In genomic region chr11:1039481-1040427, GRCh38 we compare ENCODE assay signal across 29 cellular contexts. TPM values are rescaled to one million over a fixed set of nuclear protein-coding genes. Genes with fewer than 3 reads are reported as not detected.
DNase-seq lines count a peak whose midpoint lies in the region; ATAC-seq and TF ChIP-seq lines count a peak whose summit lies in the region.
"Had no signal": no experiment of that assay in that cellular context is flagged by ENCODE, and none has a peak within 500 bp of the region (broad histone marks: within the 10 kb centered on the region; RNA-seq: fewer than 3 reads in every experiment).

No MANE protein-coding gene starts in this region.

- H3K4me1 ChIP-seq in right cardiac atrium (ENCODE audit: control insufficient read depth, insufficient read depth, low read length) (no peaks in the 10 kb centered on the region), spleen (peaks cover 0 to 31% (median 0%) of the 10 kb centered on the region in 6 donors), transverse colon (peaks cover 0 to 5% (median 2%) of the 10 kb centered on the region in 4 donors)

- H3K9me3 Mint-ChIP-seq in Calu3 (ENCODE audit: low read depth, unreplicated experiment) = no peaks in the 10 kb centered on the region
- H3K9me3 Mint-ChIP-seq in activated CD8-positive, alpha-beta memory T cell treated with anti-CD3 and anti-CD28 coated beads, Interleukin-2, amount 10 ng/mL, durations not matched to agents 7 days and 5 days (ENCODE audit: low read depth) = no peaks in the 10 kb centered on the region
- H3K9me3 Mint-ChIP-seq: activated naive CD8-positive, alpha-beta T cell treated with anti-CD3 and anti-CD28 coated beads, Interleukin-2, amount 50 U/mL, for 24 hours; activated T-cell treated with anti-CD3 and anti-CD28 coated beads, Interleukin-2, amount 50 U/mL, for 72 hours; central memory CD8-positive, alpha-beta T cell; nephron had no signal

- H3K4me3 ChIP-seq in right cardiac atrium (ENCODE audit: low read length) (no peak overlapping the region), spleen (no peak overlapping the region), transverse colon (no peak overlapping the region)
- H3K4me3 ChIP-seq: GM23248, heart left ventricle, smooth muscle cell, tibial artery had no signal

- TF ChIP-seq POLR2A in spleen (IDR thresholded peaks at IDR 0.05) = no peak
- no peak for TF ChIP-seq POLR2A in transverse colon (IDR thresholded peaks at IDR 0.05)

- in situ Hi-C loops in transverse colon (cut with MboI; ENCODE audit: low pct_ligation_motif_present in 1 of 4, low pct_unique_long_range_greater_than_20kb in 1 of 4, low sequenced_read_pairs in 3 of 4) = loop anchor here in 3 of 4 donors (25.0 kb wide), 2 partner anchors 127 to 177 kb away; partner anchors contain the start of gene CHID1 (in 1 of the 3)

- no peak for ATAC-seq in right cardiac atrium
- ATAC-seq in activated CD8-positive, alpha-beta memory T cell treated with anti-CD3 and anti-CD28 coated beads, Interleukin-2, amount 10 ng/mL, durations not matched to agents 7 days and 5 days = no peak
- ATAC-seq: activated naive CD8-positive, alpha-beta T cell treated with anti-CD3 and anti-CD28 coated beads, Interleukin-2, amount 50 U/mL, for 24 hours; activated T-cell treated with anti-CD3 and anti-CD28 coated beads, Interleukin-2, amount 50 U/mL, for 72 hours; esophagus mucosa; heart left ventricle had no signal

- H3K27me3 Mint-ChIP-seq in Calu3 (ENCODE audit: unreplicated experiment) = peaks cover 13% of the 10 kb centered on the region
- H3K27me3 Mint-ChIP-seq in activated CD8-positive, alpha-beta memory T cell treated with anti-CD3 and anti-CD28 coated beads, Interleukin-2, amount 10 ng/mL, durations not matched to agents 7 days and 5 days = no peaks in the 10 kb centered on the region

- H3K36me3 Mint-ChIP-seq in Calu3 (ENCODE audit: insufficient read depth, unreplicated experiment) = peaks cover 18% of the 10 kb centered on the region
- no peaks in the 10 kb centered on the region for H3K36me3 Mint-ChIP-seq in activated CD8-positive, alpha-beta memory T cell treated with anti-CD3 and anti-CD28 coated beads, Interleukin-2, amount 10 ng/mL, durations not matched to agents 7 days and 5 days

- no peaks in the 10 kb centered on the region for H3K9me3 ChIP-seq in right cardiac atrium (ENCODE audit: control insufficient read depth, low read length)
- H3K9me3 ChIP-seq in spleen = no peaks in the 10 kb centered on the region
- no peaks in the 10 kb centered on the region for H3K9me3 ChIP-seq in transverse colon
- H3K9me3 ChIP-seq: tibial artery had no signal

- 72% methylated on average over 32 of the region's 32 CpGs for WGBS in right cardiac atrium
- 68 to 86% (median 78%) methylated on average over 11 to 32 of the region's 32 CpGs for WGBS in spleen, 5 donors
- 70% methylated on average over 31 of the region's 32 CpGs; no CpG with 5 or more reads in 1 of the 2 donors for WGBS in transverse colon (ENCODE audit: low coverage in 1 of 2), 2 donors

- H3K27me3 ChIP-seq in right cardiac atrium (ENCODE audit: control insufficient read depth, insufficient read depth) (no peaks in the 10 kb centered on the region), spleen (replicated peaks in 1 of 7) (peaks cover 0 to 30% (median 0%) of the 10 kb centered on the region in 7 donors), transverse colon (peaks cover 61% of the 10 kb centered on the region)

- peak; percentile 79 for DNase-seq in Calu3
- peak; percentile 72 for DNase-seq in NCI-H226
- DNase-seq in right cardiac atrium = peak; percentile 5 to 60 (median 41)
- peak; percentile 75 for DNase-seq in spleen
- DNase-seq in transverse colon = no peak
- no peak for DNase-seq in NCI-H1092 (lab: John Stamatoyannopoulos, UW)
- DNase-seq in activated CD8-positive, alpha-beta memory T cell treated with anti-CD3 and anti-CD28 coated beads, Interleukin-2, amount 10 ng/mL, durations not matched to agents 7 days and 5 days = no peak
- DNase-seq: activated CD4-positive, alpha-beta T cell treated with anti-CD3 and anti-CD28 coated beads, Interleukin-2, amount 50 U/mL, for 48 hours; activated CD4-positive, CD25-positive, alpha-beta regulatory T cell treated with anti-CD3 and anti-CD28 coated beads, Interleukin-2, amount 50 U/mL, for 72 hours; activated naive CD8-positive, alpha-beta T cell treated with anti-CD3 and anti-CD28 coated beads, Interleukin-2, amount 50 U/mL, for 24 hours; activated T-cell treated with anti-CD3 and anti-CD28 coated beads, Interleukin-2, amount 50 U/mL, for 72 hours; C1 segment of cervical spinal cord; dermis blood vessel endothelial cell; DMS79; islet precursor cell; Kasumi-1; NCI-H146; NCI-H446 treated with DMSO at 0.1 percent for 48 hours; NCI-H774; tibial artery had no signal

- CTCF ChIA-PET in Calu3 (lab: Charles Lee) = interaction anchor here (1.2 to 1.6 kb wide), 2 partner anchors 12 to 180 kb away, joined by 3 read pairs; no protein-coding TSS in a partner anchor
- CTCF ChIA-PET in activated CD8-positive, alpha-beta memory T cell treated with anti-CD3 and anti-CD28 coated beads, Interleukin-2, amount 10 ng/mL, durations not matched to agents 7 days and 5 days (lab: Charles Lee) = no interaction called here

- intact Hi-C loops in Calu3 (cut with micrococcal nuclease; ENCODE audit: unreplicated experiment) (loop anchor here (10.0 kb wide), 1 partner anchor 115 kb away; the partner anchor contains the start of gene AP2A2), right cardiac atrium (cut with DNase I) (loop anchor here in 1 of 4 donors (10.0 kb wide), 1 partner anchor 115 kb away; the partner anchor contains the start of gene AP2A2), spleen (cut with DNase I; ENCODE audit: low total_unique reads) (no loop called here), transverse colon (cut with DNase I; ENCODE audit: low total_unique reads) (no loop called here)

- TF ChIP-seq CTCF in Calu3 (IDR thresholded peaks at IDR 0.05; ENCODE audit: unreplicated experiment) (no peak), spleen (IDR thresholded peaks at IDR 0.05 in 8 of 11, conservative IDR thresholded peaks at IDR 0.05 in 3 of 11) (no peak), transverse colon (IDR thresholded peaks at IDR 0.05) (no peak)

- BruUV-seq in Calu3 (replicated peaks; lab: Mats Ljungman, UMichigan) = no TSS peak

- H3K36me3 ChIP-seq in spleen (no peaks in the 10 kb centered on the region), transverse colon (no peaks in the 10 kb centered on the region)
- H3K36me3 ChIP-seq: heart left ventricle, tibial artery had no signal

- peaks cover 16% of the 10 kb centered on the region for H3K4me1 Mint-ChIP-seq in Calu3 (ENCODE audit: low read depth, unreplicated experiment)
- H3K4me1 Mint-ChIP-seq in activated CD8-positive, alpha-beta memory T cell treated with anti-CD3 and anti-CD28 coated beads, Interleukin-2, amount 10 ng/mL, durations not matched to agents 7 days and 5 days = no peaks in the 10 kb centered on the region
- H3K4me1 Mint-ChIP-seq: activated naive CD8-positive, alpha-beta T cell treated with anti-CD3 and anti-CD28 coated beads, Interleukin-2, amount 50 U/mL, for 24 hours; central memory CD8-positive, alpha-beta T cell; nephron had no signal

- peak overlapping the region; percentile 71 for H3K27ac Mint-ChIP-seq in Calu3 (ENCODE audit: unreplicated experiment)
- no peak overlapping the region for H3K27ac Mint-ChIP-seq in activated CD8-positive, alpha-beta memory T cell treated with anti-CD3 and anti-CD28 coated beads, Interleukin-2, amount 10 ng/mL, durations not matched to agents 7 days and 5 days
- H3K27ac Mint-ChIP-seq: activated naive CD8-positive, alpha-beta T cell treated with anti-CD3 and anti-CD28 coated beads, Interleukin-2, amount 50 U/mL, for 24 hours; activated T-cell treated with anti-CD3 and anti-CD28 coated beads, Interleukin-2, amount 50 U/mL, for 72 hours; nephron had no signal

- TF ChIP-seq EP300 in transverse colon (IDR thresholded peaks at IDR 0.05; ENCODE audit: low read depth) = no peak

- no peak overlapping the region for H3K4me3 Mint-ChIP-seq in Calu3 (ENCODE audit: low read depth, unreplicated experiment)
- no peak overlapping the region for H3K4me3 Mint-ChIP-seq in activated CD8-positive, alpha-beta memory T cell treated with anti-CD3 and anti-CD28 coated beads, Interleukin-2, amount 10 ng/mL, durations not matched to agents 7 days and 5 days
- H3K4me3 Mint-ChIP-seq: activated naive CD8-positive, alpha-beta T cell treated with anti-CD3 and anti-CD28 coated beads, Interleukin-2, amount 50 U/mL, for 24 hours; activated T-cell treated with anti-CD3 and anti-CD28 coated beads, Interleukin-2, amount 50 U/mL, for 72 hours; central memory CD8-positive, alpha-beta T cell; nephron had no signal

- no peak overlapping the region for H3K27ac ChIP-seq in right cardiac atrium (ENCODE audit: low read length)
- H3K27ac ChIP-seq in spleen = no peak overlapping the region
- H3K27ac ChIP-seq in transverse colon = no peak overlapping the region
- H3K27ac ChIP-seq: GM23248, heart left ventricle, tibial artery had no signal

RNA-seq across cellular contexts. Expression of gene MUC6, which starts 3.2 kb away (rescaled TPM):
- total RNA-seq in Calu3 (2022) (0.73 and 4.6 TPM in 2 replicates), right cardiac atrium (not detected), spleen (under 1 TPM in 4 of 7 donors, not detected in 3; 0.09 to 0.76 (median 0.34) TPM), transverse colon (not detected)
- polyA plus RNA-seq in right cardiac atrium (0.05 TPM), spleen (under 1 TPM; 0.02 to 0.22 (median 0.11) TPM)
- total RNA-seq in activated CD8-positive, alpha-beta memory T cell treated with anti-CD3 and anti-CD28 coated beads, Interleukin-2, amount 10 ng/mL, durations not matched to agents 7 days and 5 days = not detected
- total RNA-seq: activated T-cell treated with anti-CD3 and anti-CD28 coated beads, Interleukin-2, amount 50 U/mL, for 72 hours; astrocyte; dermis blood vessel endothelial cell; esophagus mucosa; fibroblast of villous mesenchyme; GM23248; heart left ventricle; smooth muscle cell; T-helper 2 cell treated with Interferon-gamma antibody and Interleukin-4, amounts not matched to agents 100 ng/mL and 5 ng/mL, for 36 hours had no signal
- polyA plus RNA-seq: GM23248, smooth muscle cell had no signal

RNA-seq across cellular contexts. Expression of gene MUC2, which starts 34.9 kb away (rescaled TPM):
- 0.05 TPM in 1 of 2 replicates, not detected in the other for total RNA-seq in Calu3 (2022)
- total RNA-seq in right cardiac atrium = under 1 TPM in 1 of 4 donors, not detected in 3; 0.03 TPM
- polyA plus RNA-seq in right cardiac atrium = 0.02 TPM
- under 1 TPM in 2 of 7 donors, not detected in 5; 0.03 to 0.06 TPM for total RNA-seq in spleen
- polyA plus RNA-seq in spleen = under 1 TPM in 1 of 3 donors, not detected in 2; 0.03 TPM
- 100 to 1,000 TPM; 269 to 910 (median 671) TPM for total RNA-seq in transverse colon
- total RNA-seq in activated CD8-positive, alpha-beta memory T cell treated with anti-CD3 and anti-CD28 coated beads, Interleukin-2, amount 10 ng/mL, durations not matched to agents 7 days and 5 days = not detected
- total RNA-seq: activated T-cell treated with anti-CD3 and anti-CD28 coated beads, Interleukin-2, amount 50 U/mL, for 72 hours; astrocyte; dermis blood vessel endothelial cell; fibroblast of villous mesenchyme; GM23248; smooth muscle cell; T-helper 2 cell treated with Interferon-gamma antibody and Interleukin-4, amounts not matched to agents 100 ng/mL and 5 ng/mL, for 36 hours had no signal
- polyA plus RNA-seq: GM23248, smooth muscle cell had no signal

Comparison
In these comparisons a context has a peak if more than half of its experiments do, and no peak if none do; other contexts are left out.
1. DNase-seq: peak in Calu3 (single experiment), NCI-H226 (single experiment), right cardiac atrium (3 of 3) and spleen (single experiment); none in transverse colon (single experiment), NCI-H1092 (single experiment) and activated CD8-positive, alpha-beta memory T cell treated with anti-CD3 and anti-CD28 coated beads, Interleukin-2, amount 10 ng/mL, durations not matched to agents 7 days and 5 days (single experiment).
2. RNA of gene MUC2, which starts 34.9 kb away (total RNA-seq): 269 to 910 TPM in transverse colon; 0.05 TPM in Calu3, 0.03 TPM in right cardiac atrium, 0.03 to 0.06 TPM in spleen and not detected in activated CD8-positive, alpha-beta memory T cell treated with anti-CD3 and anti-CD28 coated beads, Interleukin-2, amount 10 ng/mL, durations not matched to agents 7 days and 5 days; every median in the first group is over 100 times any median in the second.